ENCODE assay signal across 13 cellular contexts in the genomic region with DNA sequence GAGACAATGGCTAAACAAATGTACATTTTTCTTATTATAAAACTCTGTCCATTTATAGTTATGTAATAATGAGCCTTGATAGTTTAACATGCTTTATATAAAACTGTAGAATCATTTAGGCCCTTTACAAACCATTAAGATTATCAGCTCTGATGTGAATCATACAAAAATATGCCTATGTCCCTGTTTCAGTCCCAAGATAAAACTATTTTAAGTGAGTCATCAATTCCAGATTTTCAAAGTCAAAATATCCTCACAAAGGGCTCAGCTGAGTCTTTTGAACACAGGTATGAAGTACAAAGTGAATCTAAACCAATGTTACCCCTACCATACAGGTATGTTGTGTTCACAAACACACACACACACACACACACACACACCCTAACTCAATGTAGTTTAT.
DNase-seq lines count a peak whose midpoint lies in the region; ATAC-seq and TF ChIP-seq lines count a peak whose summit lies in the region.
"Had no signal": no experiment of that assay in that cellular context is flagged by ENCODE, and none has a peak within 500 bp of the region (broad histone marks: within the 10 kb centered on the region; RNA-seq: fewer than 3 reads in every experiment).

No MANE protein-coding gene starts in this region.

- H3K4me3 Mint-ChIP-seq in Calu3 (ENCODE audit: low read depth, unreplicated experiment) = no peak overlapping the region
- H3K4me3 Mint-ChIP-seq: activated CD8-positive, alpha-beta T cell treated with anti-CD3 and anti-CD28 coated beads for 36 hours had no signal

- peak; percentile 54 for DNase-seq in AG20443 (ENCODE audit: low spot score)
- peak; percentile 58 for DNase-seq in PC-3
- peak; percentile 37 for DNase-seq in dedifferentiated amniotic fluid mesenchymal stem cell (ENCODE audit: extremely low spot score)
- DNase-seq in non-pigmented ciliary epithelial cell (ENCODE audit: low read depth) = peak; percentile 28
- DNase-seq in Calu3 = no peak
- DNase-seq in stimulated activated CD4-positive, alpha-beta T cell treated with anti-CD3 and anti-CD28 coated beads, Interleukin-4, amount 100 ng/mL, for 4 hours = no peak
- DNase-seq in NK-92 (lab: John Stamatoyannopoulos, UW; ENCODE audit: unreplicated experiment) = no peak
- DNase-seq: activated CD8-positive, alpha-beta T cell treated with anti-CD3 and anti-CD28 coated beads for 36 hours; stimulated activated CD4-positive, alpha-beta T cell treated with anti-CD3 and anti-CD28 coated beads, Interleukin-12 subunit alpha, Interleukin-12 subunit beta, amount 100 ng/mL, for 4 hours had no signal

- H3K27me3 Mint-ChIP-seq in Calu3 (ENCODE audit: unreplicated experiment) = no peaks in the 10 kb centered on the region
- H3K27me3 Mint-ChIP-seq: activated CD8-positive, alpha-beta T cell treated with anti-CD3 and anti-CD28 coated beads for 36 hours had no signal

- H3K27ac ChIP-seq in PC-3 (ENCODE audit: low read length) = no peak overlapping the region
- H3K27ac ChIP-seq: ascending aorta, C4-2B had no signal

- H2AFZ ChIP-seq in PC-3 (ENCODE audit: low read length) = no peak overlapping the region

- H3K27ac Mint-ChIP-seq in Calu3 (ENCODE audit: unreplicated experiment) = no peak overlapping the region
- H3K27ac Mint-ChIP-seq: activated CD8-positive, alpha-beta T cell treated with anti-CD3 and anti-CD28 coated beads for 36 hours; activated T-helper 2 cell treated with anti-CD3 and anti-CD28 coated beads, Interferon-gamma antibody, Interleukin-2, Interleukin-4, amounts not matched to agents 10 μg/mL and 5 μg/mL and 100 μg/mL, durations not matched to agents 14 hours and 24 hours and 36 hours had no signal

- H3K9ac ChIP-seq in PC-3 (ENCODE audit: low read length) = no peak overlapping the region

- POLR2A ChIA-PET in PC-3 (lab: Charles Lee; ENCODE audit: unreplicated experiment) = interaction anchor here (0.7 kb wide), 1 partner anchor 10 kb away, joined by 4 read pairs; no protein-coding TSS in a partner anchor

- H3K9me3 Mint-ChIP-seq in Calu3 (ENCODE audit: low read depth, unreplicated experiment) = no peaks in the 10 kb centered on the region
- H3K9me3 Mint-ChIP-seq: activated T-helper 2 cell treated with anti-CD3 and anti-CD28 coated beads, Interferon-gamma antibody, Interleukin-2, Interleukin-4, amounts not matched to agents 10 μg/mL and 5 μg/mL and 100 μg/mL, durations not matched to agents 14 hours and 24 hours and 36 hours had no signal

- no TSS peak for BruUV-seq in PC-3 (replicated peaks; lab: Mats Ljungman, UMichigan)
- BruUV-seq in Calu3 (replicated peaks; lab: Mats Ljungman, UMichigan) = no TSS peak

- peaks cover 7% of the 10 kb centered on the region; the same call in 1 of the 2 replicates for H3K4me1 ChIP-seq in PC-3 (ENCODE audit: insufficient read depth, low read length)

- H3K4me2 ChIP-seq in PC-3 (ENCODE audit: low read length) = no peak overlapping the region

- H3K36me3 Mint-ChIP-seq in Calu3 (ENCODE audit: insufficient read depth, unreplicated experiment) = peaks cover 10% of the 10 kb centered on the region

- CTCF ChIA-PET in PC-3 (lab: Charles Lee) (no interaction called here), Calu3 (lab: Charles Lee) (no interaction called here)

- H3F3A ChIP-seq in PC-3 (ENCODE audit: low read length, unreplicated experiment) = no peaks in the 10 kb centered on the region

- H3K4me1 Mint-ChIP-seq in Calu3 (ENCODE audit: low read depth, unreplicated experiment) = peaks cover 35% of the 10 kb centered on the region

- H3K9me2 ChIP-seq in PC-3 (replicated peaks; ENCODE audit: low read length) = no peaks in the 10 kb centered on the region

- intact Hi-C loops in PC-3 (cut with micrococcal nuclease) (loop anchor here (5.0 kb wide), 1 partner anchor 85 kb away; no protein-coding TSS in a partner anchor), Calu3 (cut with micrococcal nuclease; ENCODE audit: unreplicated experiment) (no loop called here)

- H3K4me3 ChIP-seq in PC-3 (ENCODE audit: low read length) = no peak overlapping the region
- H3K4me3 ChIP-seq: ascending aorta had no signal

- H3K36me3 ChIP-seq in PC-3 (ENCODE audit: low read depth, low read length) = no peaks in the 10 kb centered on the region
- H3K36me3 ChIP-seq: ascending aorta had no signal

- H3K27me3 ChIP-seq in PC-3 (ENCODE audit: low read length) = no peaks in the 10 kb centered on the region
- H3K27me3 ChIP-seq: ascending aorta had no signal

- H4K20me1 ChIP-seq in PC-3 (ENCODE audit: low read length) = no peaks in the 10 kb centered on the region

- H3K9me3 ChIP-seq in PC-3 (ENCODE audit: low read length) = no peaks in the 10 kb centered on the region
- H3K9me3 ChIP-seq: ascending aorta had no signal

- peak; percentile 31; the same call in 1 of the 2 replicates for ATAC-seq in PC-3
- no peak for ATAC-seq in GM21528 (IDR thresholded peaks at IDR 0.05; ENCODE audit: low FRiP score, unreplicated experiment)
- ATAC-seq: activated CD8-positive, alpha-beta T cell treated with anti-CD3 and anti-CD28 coated beads for 36 hours had no signal

- peaks cover 60% of the 10 kb centered on the region for H3K79me2 ChIP-seq in PC-3 (ENCODE audit: low read length)

- no peak for TF ChIP-seq CTCF in PC-3 (conservative IDR thresholded peaks at IDR 0.05; ENCODE audit: low read depth, low read length)
- TF ChIP-seq CTCF in Calu3 (IDR thresholded peaks at IDR 0.05; ENCODE audit: unreplicated experiment) = no peak

Comparison
In these comparisons a context has a peak if more than half of its experiments do, and no peak if none do; other contexts are left out.
1. DNase-seq: peak in AG20443 (single experiment), PC-3 (single experiment), dedifferentiated amniotic fluid mesenchymal stem cell (single experiment) and non-pigmented ciliary epithelial cell (single experiment); none in Calu3 (single experiment), stimulated activated CD4-positive, alpha-beta T cell treated with anti-CD3 and anti-CD28 coated beads, Interleukin-4, amount 100 ng/mL, for 4 hours (0 of 2) and NK-92 (single experiment).